Comparison of ENCODE assay signal across 11 cellular contexts in genomic region chr5:83011990-83012389, GRCh38.
DNase-seq lines count a peak whose midpoint lies in the region; ATAC-seq and TF ChIP-seq lines count a peak whose summit lies in the region.
"Had no signal": no experiment of that assay in that cellular context is flagged by ENCODE, and none has a peak within 500 bp of the region (broad histone marks: within the 10 kb centered on the region; RNA-seq: fewer than 3 reads in every experiment).

No MANE protein-coding gene starts in this region.

- no peaks in the 10 kb centered on the region for H3K4me1 Mint-ChIP-seq in stimulated activated naive CD8-positive, alpha-beta T cell treated with anti-CD3 and anti-CD28 coated beads, Interleukin-15, amount 100 ng/mL, for 72 hours
- H3K4me1 Mint-ChIP-seq: central memory CD8-positive, alpha-beta T cell had no signal

- H3K27ac ChIP-seq in right atrium auricular region: no peak overlapping the region
- H3K27ac ChIP-seq: SJCRH30 had no signal

- no peak for TF ChIP-seq CTCF in right atrium auricular region (IDR thresholded peaks at IDR 0.05)

- H3K4me3 Mint-ChIP-seq in stimulated activated naive CD8-positive, alpha-beta T cell treated with anti-CD3 and anti-CD28 coated beads, Interleukin-15, amount 100 ng/mL, for 72 hours: no peak overlapping the region
- H3K4me3 Mint-ChIP-seq: central memory CD8-positive, alpha-beta T cell had no signal

- POLR2A ChIA-PET in HEK293T (lab: Yijun Ruan, JAX): interaction anchor here (1.3 kb wide), 1 partner anchor 65 kb away, joined by 3 read pairs; the partner anchor contains the start of genes TMEM167A and XRCC4

- peaks cover 4 to 9% of the 10 kb centered on the region in 2 donors for H3K9me3 Mint-ChIP-seq in stimulated activated naive CD8-positive, alpha-beta T cell treated with anti-CD3 and anti-CD28 coated beads, Interleukin-15, amount 100 ng/mL, for 72 hours

- no peak overlapping the region for H3K27ac Mint-ChIP-seq in stimulated activated naive CD8-positive, alpha-beta T cell treated with anti-CD3 and anti-CD28 coated beads, Interleukin-15, amount 100 ng/mL, for 72 hours

- no peaks in the 10 kb centered on the region for H3K4me1 ChIP-seq in right atrium auricular region

- H3K4me3 ChIP-seq in right atrium auricular region: no peak overlapping the region
- H3K4me3 ChIP-seq: SJCRH30 had no signal

- H3K27me3 Mint-ChIP-seq in stimulated activated naive CD8-positive, alpha-beta T cell treated with anti-CD3 and anti-CD28 coated beads, Interleukin-15, amount 100 ng/mL, for 72 hours: no peaks in the 10 kb centered on the region

- CTCF ChIA-PET in HEK293T (lab: Yijun Ruan, JAX): no interaction called here

- no peaks in the 10 kb centered on the region for H3K9me3 ChIP-seq in right atrium auricular region

- no peaks in the 10 kb centered on the region for H3K27me3 ChIP-seq in right atrium auricular region
- H3K27me3 ChIP-seq: SJCRH30 had no signal

- H3K36me3 ChIP-seq in right atrium auricular region: no peaks in the 10 kb centered on the region
- H3K36me3 ChIP-seq: SJCRH30 had no signal

- DNase-seq in stimulated activated naive CD8-positive, alpha-beta T cell treated with anti-CD3 and anti-CD28 coated beads, Interleukin-15, Interleukin-2, amounts not matched to agents 100 U/mL and 50 U/mL, for 24 hours: no peak
- DNase-seq in stimulated activated naive CD8-positive, alpha-beta T cell treated with anti-CD3 and anti-CD28 coated beads, Interleukin-15, amount 100 ng/mL, for 72 hours: no peak
- DNase-seq in HEK293T (ENCODE audit: extremely low spot score) (no peak), NCI-H2171 treated with DMSO at 0.1 percent for 48 hours (lab: John Stamatoyannopoulos, UW) (no peak), right atrium auricular region (ENCODE audit: low spot score) (no peak)
- no peak for DNase-seq in stimulated activated CD4-positive, alpha-beta T cell treated with anti-CD3 and anti-CD28 coated beads, Interleukin-1b, Interleukin-23, amount 100 ng/mL, for 48 hours
- DNase-seq: hippocampal formation, SJCRH30 had no signal

- ATAC-seq in stimulated activated naive CD8-positive, alpha-beta T cell treated with anti-CD3 and anti-CD28 coated beads, Interleukin-15, Interleukin-2, amounts not matched to agents 100 U/mL and 50 U/mL, for 24 hours: peak; percentile 63
- ATAC-seq in stimulated activated naive CD8-positive, alpha-beta T cell treated with anti-CD3 and anti-CD28 coated beads, Interleukin-15, amount 100 ng/mL, for 72 hours: no peak
- peak; percentile 99 for ATAC-seq in HG02763 (IDR thresholded peaks at IDR 0.05; ENCODE audit: unreplicated experiment)
- peak; percentile 99 for ATAC-seq in HG03575 (IDR thresholded peaks at IDR 0.05; ENCODE audit: extremely low read depth, insufficient number of reproducible peaks, low FRiP score, unreplicated experiment)

TF ChIP-seq in HEK293T, 16 proteins besides CTCF, POLR2A, EP300 and RAD21:
- TF ChIP-seq CTBP1 (IDR thresholded peaks at IDR 0.05; ENCODE audit: borderline replicate concordance) (no peak), L3MBTL2 (conservative IDR thresholded peaks at IDR 0.05) (no peak), NFRKB (IDR thresholded peaks at IDR 0.05) (no peak), FOXK2 (IDR thresholded peaks at IDR 0.05) (no peak), PKNOX1 (IDR thresholded peaks at IDR 0.05) (no peak), HDGF (IDR thresholded peaks at IDR 0.05; ENCODE audit: borderline replicate concordance) (no peak), FOXA1 (IDR thresholded peaks at IDR 0.05) (no peak), FOXM1 (IDR thresholded peaks at IDR 0.05; ENCODE audit: borderline replicate concordance) (no peak), BHLHE40 (IDR thresholded peaks at IDR 0.05; ENCODE audit: borderline replicate concordance) (no peak), ELF4 (IDR thresholded peaks at IDR 0.05) (no peak), TARDBP (IDR thresholded peaks at IDR 0.05) (no peak), LEF1 (IDR thresholded peaks at IDR 0.05; ENCODE audit: borderline replicate concordance) (no peak), ARNT (IDR thresholded peaks at IDR 0.05) (no peak), SUZ12 (IDR thresholded peaks at IDR 0.05) (no peak)
